In the genomic region with DNA sequence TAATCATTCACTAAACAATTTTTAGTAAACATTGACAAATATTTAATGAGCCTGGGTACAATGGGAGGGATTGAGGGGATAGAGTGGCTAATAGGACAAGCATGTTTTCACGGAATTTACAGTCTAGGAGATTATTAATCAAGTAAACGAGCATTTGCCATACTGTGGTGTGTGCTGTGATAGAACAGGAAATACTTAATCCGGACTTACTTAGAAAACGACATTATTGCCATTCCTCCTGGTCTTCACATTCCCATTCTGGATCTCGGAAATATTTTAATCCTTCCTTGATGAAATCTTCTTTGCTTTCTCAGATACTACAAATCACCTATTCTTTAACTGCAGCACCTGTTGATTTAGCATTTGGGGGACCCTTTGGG, we compare ENCODE assay signal across 8 cellular contexts. TPM values are rescaled to one million over a fixed set of nuclear protein-coding genes. Genes with fewer than 3 reads are reported as not detected.
DNase-seq lines count a peak whose midpoint lies in the region; ATAC-seq lines count a peak whose summit lies in the region.

No MANE protein-coding gene starts in this region.

- no peak for DNase-seq in activated naive CD4-positive, alpha-beta T cell treated with anti-CD3 and anti-CD28 coated beads, Interleukin-2, amount 10 ng/mL, durations not matched to agents 7 days and 5 days
- DNase-seq in activated naive CD4-positive, alpha-beta T cell (lab: John Stamatoyannopoulos, UW): no peak
- DNase-seq in inferior parietal cortex (ENCODE audit: extremely low spot score) (peak; percentile 36), NCI-H2196 (lab: John Stamatoyannopoulos, UW; ENCODE audit: unreplicated experiment) (no peak)
- no peak for DNase-seq in effector CD4-positive, alpha-beta T cell

- no peak for ATAC-seq in activated T-helper 17 cell treated with anti-CD3 and anti-CD28 coated beads, Interleukin-2, amount 50 U/mL, for 72 hours (replicated peaks)
- no peak for ATAC-seq in HG02623 (IDR thresholded peaks at IDR 0.05; ENCODE audit: unreplicated experiment)

- H3K36me3 Mint-ChIP-seq in activated naive CD4-positive, alpha-beta T cell treated with anti-CD3 and anti-CD28 coated beads, Interleukin-2, amount 10 ng/mL, durations not matched to agents 7 days and 5 days: peaks cover 3% of the 10 kb centered on the region
- peaks cover 10% of the 10 kb centered on the region for H3K36me3 Mint-ChIP-seq in activated T-helper 17 cell treated with anti-CD3 and anti-CD28 coated beads, Interleukin-2, amount 50 U/mL, for 72 hours (ENCODE audit: low read depth)

- H3K27ac Mint-ChIP-seq in activated naive CD4-positive, alpha-beta T cell treated with anti-CD3 and anti-CD28 coated beads, Interleukin-2, amount 10 ng/mL, durations not matched to agents 7 days and 5 days: peak overlapping the region; percentile 84
- H3K27ac Mint-ChIP-seq in activated T-helper 17 cell treated with anti-CD3 and anti-CD28 coated beads, Interleukin-2, amount 50 U/mL, for 72 hours: peak overlapping the region; percentile 94

- H3K27me3 Mint-ChIP-seq in activated naive CD4-positive, alpha-beta T cell treated with anti-CD3 and anti-CD28 coated beads, Interleukin-2, amount 10 ng/mL, durations not matched to agents 7 days and 5 days: peaks cover 15% of the 10 kb centered on the region
- no peaks in the 10 kb centered on the region for H3K27me3 Mint-ChIP-seq in activated T-helper 17 cell treated with anti-CD3 and anti-CD28 coated beads, Interleukin-2, amount 50 U/mL, for 72 hours

- H3K4me1 Mint-ChIP-seq in activated naive CD4-positive, alpha-beta T cell treated with anti-CD3 and anti-CD28 coated beads, Interleukin-2, amount 10 ng/mL, durations not matched to agents 7 days and 5 days: peaks cover 29% of the 10 kb centered on the region
- H3K4me1 Mint-ChIP-seq in activated T-helper 17 cell treated with anti-CD3 and anti-CD28 coated beads, Interleukin-2, amount 50 U/mL, for 72 hours: peaks cover 8% of the 10 kb centered on the region

- no peaks in the 10 kb centered on the region for H3K9me3 Mint-ChIP-seq in activated naive CD4-positive, alpha-beta T cell treated with anti-CD3 and anti-CD28 coated beads, Interleukin-2, amount 10 ng/mL, durations not matched to agents 7 days and 5 days
- H3K9me3 Mint-ChIP-seq in activated T-helper 17 cell treated with anti-CD3 and anti-CD28 coated beads, Interleukin-2, amount 50 U/mL, for 72 hours: no peaks in the 10 kb centered on the region

- peak overlapping the region; percentile 72 for H3K27ac ChIP-seq in temporal lobe (ENCODE audit: low read depth, low read length)

- H3K4me3 Mint-ChIP-seq in activated naive CD4-positive, alpha-beta T cell treated with anti-CD3 and anti-CD28 coated beads, Interleukin-2, amount 10 ng/mL, durations not matched to agents 7 days and 5 days: peak overlapping the region; percentile 99
- peak overlapping the region; percentile 96 for H3K4me3 Mint-ChIP-seq in activated T-helper 17 cell treated with anti-CD3 and anti-CD28 coated beads, Interleukin-2, amount 50 U/mL, for 72 hours

- CTCF ChIA-PET in activated naive CD4-positive, alpha-beta T cell treated with anti-CD3 and anti-CD28 coated beads, Interleukin-2, amount 10 ng/mL, durations not matched to agents 7 days and 5 days (lab: Charles Lee): interaction anchor here (1.1 to 2.3 kb wide), 7 partner anchors 10 to 136 kb away, joined by 3 to 9 read pairs (median 5); partner anchors contain the start of genes RNF25 and STK36

RNA-seq across cellular contexts. Expression of gene TTLL4, which starts 0.9 kb away (rescaled TPM):
- total RNA-seq in activated T-helper 17 cell treated with anti-CD3 and anti-CD28 coated beads, Interleukin-2, amount 50 U/mL, for 72 hours: 10 to 100 TPM; 34.1 to 42.6 TPM
- total RNA-seq in temporal lobe: 9.6 TPM

RNA-seq across cellular contexts. Expression of gene STK36, which starts 39.7 kb away (rescaled TPM):
- 10 to 100 TPM; 13.4 to 13.8 TPM for total RNA-seq in activated T-helper 17 cell treated with anti-CD3 and anti-CD28 coated beads, Interleukin-2, amount 50 U/mL, for 72 hours
- 15.5 TPM for total RNA-seq in temporal lobe

RNA-seq across cellular contexts. Expression of gene RNF25, which starts 39.7 kb away (rescaled TPM):
- 10 to 100 TPM; 13.5 to 20.7 TPM for total RNA-seq in activated T-helper 17 cell treated with anti-CD3 and anti-CD28 coated beads, Interleukin-2, amount 50 U/mL, for 72 hours
- total RNA-seq in temporal lobe: 15.5 TPM

RNA-seq across cellular contexts. Expression of gene BCS1L, which starts 52.1 kb away (rescaled TPM):
- total RNA-seq in activated T-helper 17 cell treated with anti-CD3 and anti-CD28 coated beads, Interleukin-2, amount 50 U/mL, for 72 hours: 10 to 100 TPM; 20.2 to 69.3 TPM
- 23.6 TPM for total RNA-seq in temporal lobe

RNA-seq across cellular contexts. Expression of gene ZNF142, which starts 52.1 kb away (rescaled TPM):
- 10 to 100 TPM; 28.5 to 44.0 TPM for total RNA-seq in activated T-helper 17 cell treated with anti-CD3 and anti-CD28 coated beads, Interleukin-2, amount 50 U/mL, for 72 hours
- 13.8 TPM for total RNA-seq in temporal lobe
